ENCODE assay signal across 1 cellular context in the genomic region with DNA sequence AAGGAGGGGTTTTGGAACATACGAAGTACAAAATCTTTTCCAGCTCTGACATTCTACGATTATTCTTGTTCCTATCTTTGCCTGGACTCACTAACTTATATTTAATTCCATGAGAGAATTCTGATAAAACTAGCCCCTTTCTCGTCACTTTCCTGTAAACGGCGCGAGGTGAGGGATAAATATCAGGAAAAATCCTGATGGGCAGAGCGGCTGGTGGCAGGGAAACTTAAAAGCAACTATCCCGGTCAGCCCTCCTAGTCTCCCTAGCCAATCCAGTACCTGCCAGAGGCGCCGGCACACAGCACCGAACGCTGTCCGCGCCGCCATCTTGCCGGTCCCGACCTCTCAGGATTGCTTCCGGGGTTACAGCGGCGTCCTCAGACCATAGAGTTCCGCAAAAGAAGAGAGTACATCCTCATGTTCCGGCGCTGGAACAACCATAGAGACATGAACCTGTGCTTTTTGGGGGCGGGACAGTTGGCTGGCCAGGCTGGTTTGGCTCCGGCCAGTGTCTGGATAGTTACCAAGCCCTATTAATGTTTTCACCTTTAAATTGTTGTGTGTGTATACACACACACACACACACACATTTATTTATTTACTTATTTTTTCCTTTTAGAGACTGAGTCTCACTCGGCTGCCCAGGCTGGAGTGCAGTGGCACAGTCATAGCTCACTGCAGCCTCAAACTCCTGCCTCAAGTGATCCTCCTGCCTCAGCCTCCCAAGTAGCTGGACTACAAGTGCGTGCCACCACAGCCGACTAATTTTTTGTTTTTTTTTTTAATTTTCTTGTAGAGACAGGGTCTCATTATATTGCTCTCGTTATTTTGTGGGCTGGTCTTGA.
TF ChIP-seq lines count a peak whose summit lies in the region.

A gene (minus strand): TSS at position 339 of the 845 bp plus-strand sequence. CDS start 12 bp downstream, at position 327.

TF ChIP-seq in HepG2, 621 proteins besides CTCF, POLR2A, EP300 and RAD21 (continued from another document and continues in another):
- TF ChIP-seq, protein P1, sequence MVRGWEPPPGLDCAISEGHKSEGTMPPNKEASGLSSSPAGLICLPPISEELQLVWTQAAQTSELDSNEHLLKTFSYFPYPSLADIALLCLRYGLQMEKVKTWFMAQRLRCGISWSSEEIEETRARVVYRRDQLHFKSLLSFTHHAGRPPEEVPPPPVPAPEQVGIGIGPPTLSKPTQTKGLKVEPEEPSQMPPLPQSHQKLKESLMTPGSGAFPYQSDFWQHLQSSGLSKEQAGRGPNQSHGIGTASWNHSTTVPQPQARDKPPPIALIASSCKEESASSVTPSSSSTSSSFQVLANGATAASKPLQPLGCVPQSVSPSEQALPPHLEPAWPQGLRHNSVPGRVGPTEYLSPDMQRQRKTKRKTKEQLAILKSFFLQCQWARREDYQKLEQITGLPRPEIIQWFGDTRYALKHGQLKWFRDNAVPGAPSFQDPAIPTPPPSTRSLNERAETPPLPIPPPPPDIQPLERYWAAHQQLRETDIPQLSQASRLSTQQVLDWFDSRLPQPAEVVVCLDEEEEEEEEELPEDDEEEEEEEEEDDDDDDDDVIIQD (CRISPR knock-in tag; IDR thresholded peaks at IDR 0.05; ENCODE audit: low read depth) = peak; percentile 60; the same call in 1 of the 2 replicates
- TF ChIP-seq NFKBIZ (CRISPR knock-in tag; IDR thresholded peaks at IDR 0.05) (peak; percentile 66; the same call in 1 of the 2 replicates), ZNF230 (CRISPR knock-in tag; IDR thresholded peaks at IDR 0.05) (0 out of 2 replicates have a peak, but pooled peaks have one; percentile 65), ZBTB7A (CRISPR knock-in tag; IDR thresholded peaks at IDR 0.05) (no peak), SIX1 (CRISPR knock-in tag; IDR thresholded peaks at IDR 0.05; ENCODE audit: borderline replicate concordance) (peak; percentile 31; the same call in 1 of the 2 replicates), POLR2AphosphoS5 (IDR thresholded peaks at IDR 0.05; ENCODE audit: low read depth, low read length) (peak; percentile 91), ZNF75D (CRISPR knock-in tag; IDR thresholded peaks at IDR 0.05; ENCODE audit: borderline replicate concordance) (no peak), SMAD1 (CRISPR knock-in tag; IDR thresholded peaks at IDR 0.05; ENCODE audit: borderline replicate concordance, low read depth) (peak; percentile 71; the same call in 1 of the 2 replicates), MAFK (conservative IDR thresholded peaks at IDR 0.05 in 1 of 2, IDR thresholded peaks at IDR 0.05 in 1 of 2; ENCODE audit: low read length in 2 of 2) (no peak), GZF1 (CRISPR knock-in tag; IDR thresholded peaks at IDR 0.05) (0 out of 2 replicates have a peak, but pooled peaks have one; percentile 67), ATF7 (IDR thresholded peaks at IDR 0.05) (no peak), ATF7 (CRISPR knock-in tag; IDR thresholded peaks at IDR 0.05) (no peak), ZNF101 (CRISPR knock-in tag; IDR thresholded peaks at IDR 0.05; ENCODE audit: borderline replicate concordance, low read depth) (no peak), NPAS2 (CRISPR knock-in tag; IDR thresholded peaks at IDR 0.05; ENCODE audit: borderline replicate concordance) (no peak), ZNF20 (CRISPR knock-in tag; IDR thresholded peaks at IDR 0.05) (peak; percentile 88), ZNF543 (CRISPR knock-in tag; IDR thresholded peaks at IDR 0.05) (no peak), ZNF547 (CRISPR knock-in tag; IDR thresholded peaks at IDR 0.05) (no peak), ZFP62 (CRISPR knock-in tag; IDR thresholded peaks at IDR 0.05) (no peak), FOXK1 (CRISPR knock-in tag; IDR thresholded peaks at IDR 0.05; ENCODE audit: borderline replicate concordance, low read depth) (peak; percentile 97), AGO1 (IDR thresholded peaks at IDR 0.05; ENCODE audit: low read depth, low read length, poor library complexity, severe bottlenecking) (no peak), ZNF652 (CRISPR knock-in tag; IDR thresholded peaks at IDR 0.05; ENCODE audit: borderline replicate concordance, low read depth) (no peak; the same call in 1 of the 2 replicates), STAG1 (CRISPR knock-in tag; IDR thresholded peaks at IDR 0.05) (no peak), ZBTB7B (CRISPR knock-in tag; IDR thresholded peaks at IDR 0.05) (no peak), CEBPG (CRISPR knock-in tag; IDR thresholded peaks at IDR 0.05) (peak; percentile 49; the same call in 1 of the 2 replicates), ELF4 (CRISPR knock-in tag; IDR thresholded peaks at IDR 0.05; ENCODE audit: borderline replicate concordance) (no peak), ZNF207 (IDR thresholded peaks at IDR 0.05; ENCODE audit: borderline replicate concordance) (no peak), MYC (CRISPR knock-in tag; IDR thresholded peaks at IDR 0.05; ENCODE audit: borderline replicate concordance) (peak; percentile 78; the same call in 1 of the 2 replicates), ATRX (CRISPR knock-in tag; IDR thresholded peaks at IDR 0.05; ENCODE audit: borderline replicate concordance) (no peak)
- TF ChIP-seq, protein P2, sequence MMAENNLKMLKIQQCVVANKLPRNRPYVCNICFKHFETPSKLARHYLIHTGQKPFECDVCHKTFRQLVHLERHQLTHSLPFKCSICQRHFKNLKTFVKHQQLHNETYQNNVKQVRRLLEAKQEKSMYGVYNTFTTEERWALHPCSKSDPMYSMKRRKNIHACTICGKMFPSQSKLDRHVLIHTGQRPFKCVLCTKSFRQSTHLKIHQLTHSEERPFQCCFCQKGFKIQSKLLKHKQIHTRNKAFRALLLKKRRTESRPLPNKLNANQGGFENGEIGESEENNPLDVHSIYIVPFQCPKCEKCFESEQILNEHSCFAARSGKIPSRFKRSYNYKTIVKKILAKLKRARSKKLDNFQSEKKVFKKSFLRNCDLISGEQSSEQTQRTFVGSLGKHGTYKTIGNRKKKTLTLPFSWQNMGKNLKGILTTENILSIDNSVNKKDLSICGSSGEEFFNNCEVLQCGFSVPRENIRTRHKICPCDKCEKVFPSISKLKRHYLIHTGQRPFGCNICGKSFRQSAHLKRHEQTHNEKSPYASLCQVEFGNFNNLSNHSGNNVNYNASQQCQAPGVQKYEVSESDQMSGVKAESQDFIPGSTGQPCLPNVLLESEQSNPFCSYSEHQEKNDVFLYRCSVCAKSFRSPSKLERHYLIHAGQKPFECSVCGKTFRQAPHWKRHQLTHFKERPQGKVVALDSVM (CRISPR knock-in tag; IDR thresholded peaks at IDR 0.05) = peak; percentile 99
- TF ChIP-seq, protein P3, sequence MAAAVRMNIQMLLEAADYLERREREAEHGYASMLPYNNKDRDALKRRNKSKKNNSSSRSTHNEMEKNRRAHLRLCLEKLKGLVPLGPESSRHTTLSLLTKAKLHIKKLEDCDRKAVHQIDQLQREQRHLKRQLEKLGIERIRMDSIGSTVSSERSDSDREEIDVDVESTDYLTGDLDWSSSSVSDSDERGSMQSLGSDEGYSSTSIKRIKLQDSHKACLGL (CRISPR knock-in tag; IDR thresholded peaks at IDR 0.05) = no peak
- TF ChIP-seq, protein P4, sequence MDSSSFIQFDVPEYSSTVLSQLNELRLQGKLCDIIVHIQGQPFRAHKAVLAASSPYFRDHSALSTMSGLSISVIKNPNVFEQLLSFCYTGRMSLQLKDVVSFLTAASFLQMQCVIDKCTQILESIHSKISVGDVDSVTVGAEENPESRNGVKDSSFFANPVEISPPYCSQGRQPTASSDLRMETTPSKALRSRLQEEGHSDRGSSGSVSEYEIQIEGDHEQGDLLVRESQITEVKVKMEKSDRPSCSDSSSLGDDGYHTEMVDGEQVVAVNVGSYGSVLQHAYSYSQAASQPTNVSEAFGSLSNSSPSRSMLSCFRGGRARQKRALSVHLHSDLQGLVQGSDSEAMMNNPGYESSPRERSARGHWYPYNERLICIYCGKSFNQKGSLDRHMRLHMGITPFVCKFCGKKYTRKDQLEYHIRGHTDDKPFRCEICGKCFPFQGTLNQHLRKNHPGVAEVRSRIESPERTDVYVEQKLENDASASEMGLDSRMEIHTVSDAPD (CRISPR knock-in tag; IDR thresholded peaks at IDR 0.05) = no peak
- TF ChIP-seq, protein P5, sequence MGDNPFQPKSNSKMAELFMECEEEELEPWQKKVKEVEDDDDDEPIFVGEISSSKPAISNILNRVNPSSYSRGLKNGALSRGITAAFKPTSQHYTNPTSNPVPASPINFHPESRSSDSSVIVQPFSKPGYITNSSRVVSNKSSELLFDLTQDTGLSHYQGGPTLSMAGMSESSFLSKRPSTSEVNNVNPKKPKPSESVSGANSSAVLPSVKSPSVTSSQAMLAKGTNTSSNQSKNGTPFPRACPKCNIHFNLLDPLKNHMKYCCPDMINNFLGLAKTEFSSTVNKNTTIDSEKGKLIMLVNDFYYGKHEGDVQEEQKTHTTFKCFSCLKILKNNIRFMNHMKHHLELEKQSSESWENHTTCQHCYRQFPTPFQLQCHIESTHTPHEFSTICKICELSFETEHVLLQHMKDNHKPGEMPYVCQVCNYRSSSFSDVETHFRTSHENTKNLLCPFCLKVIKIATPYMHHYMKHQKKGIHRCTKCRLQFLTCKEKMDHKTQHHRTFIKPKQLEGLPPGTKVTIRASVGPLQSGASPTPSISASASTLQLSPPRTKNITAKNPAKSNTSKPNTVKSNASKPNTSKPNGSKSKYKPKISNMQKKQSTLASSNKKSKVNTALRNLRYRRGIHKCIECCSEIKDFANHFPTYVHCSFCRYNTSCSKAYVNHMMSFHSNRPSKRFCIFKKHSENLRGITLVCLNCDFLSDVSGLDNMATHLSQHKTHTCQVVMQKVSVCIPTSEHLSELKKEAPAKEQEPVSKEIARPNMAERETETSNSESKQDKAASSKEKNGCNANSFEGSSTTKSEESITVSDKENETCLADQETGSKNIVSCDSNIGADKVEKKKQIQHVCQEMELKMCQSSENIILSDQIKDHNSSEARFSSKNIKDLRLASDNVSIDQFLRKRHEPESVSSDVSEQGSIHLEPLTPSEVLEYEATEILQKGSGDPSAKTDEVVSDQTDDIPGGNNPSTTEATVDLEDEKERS (CRISPR knock-in tag; IDR thresholded peaks at IDR 0.05) = peak; percentile 72
- TF ChIP-seq, protein P6, sequence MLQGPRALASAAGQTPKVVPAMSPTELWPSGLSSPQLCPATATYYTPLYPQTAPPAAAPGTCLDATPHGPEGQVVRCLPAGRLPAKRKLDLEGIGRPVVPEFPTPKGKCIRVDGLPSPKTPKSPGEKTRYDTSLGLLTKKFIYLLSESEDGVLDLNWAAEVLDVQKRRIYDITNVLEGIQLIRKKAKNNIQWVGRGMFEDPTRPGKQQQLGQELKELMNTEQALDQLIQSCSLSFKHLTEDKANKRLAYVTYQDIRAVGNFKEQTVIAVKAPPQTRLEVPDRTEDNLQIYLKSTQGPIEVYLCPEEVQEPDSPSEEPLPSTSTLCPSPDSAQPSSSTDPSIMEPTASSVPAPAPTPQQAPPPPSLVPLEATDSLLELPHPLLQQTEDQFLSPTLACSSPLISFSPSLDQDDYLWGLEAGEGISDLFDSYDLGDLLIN (CRISPR knock-in tag; IDR thresholded peaks at IDR 0.05; ENCODE audit: borderline replicate concordance) = no peak
- TF ChIP-seq, protein P7, sequence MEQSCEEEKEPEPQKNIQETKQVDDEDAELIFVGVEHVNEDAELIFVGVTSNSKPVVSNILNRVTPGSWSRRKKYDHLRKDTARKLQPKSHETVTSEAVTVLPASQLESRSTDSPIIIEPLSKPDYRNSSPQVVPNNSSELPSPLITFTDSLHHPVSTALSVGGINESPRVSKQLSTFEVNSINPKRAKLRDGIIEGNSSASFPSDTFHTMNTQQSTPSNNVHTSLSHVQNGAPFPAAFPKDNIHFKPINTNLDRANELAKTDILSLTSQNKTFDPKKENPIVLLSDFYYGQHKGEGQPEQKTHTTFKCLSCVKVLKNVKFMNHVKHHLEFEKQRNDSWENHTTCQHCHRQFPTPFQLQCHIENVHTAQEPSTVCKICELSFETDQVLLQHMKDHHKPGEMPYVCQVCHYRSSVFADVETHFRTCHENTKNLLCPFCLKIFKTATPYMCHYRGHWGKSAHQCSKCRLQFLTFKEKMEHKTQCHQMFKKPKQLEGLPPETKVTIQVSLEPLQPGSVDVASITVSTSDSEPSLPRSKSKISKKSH (CRISPR knock-in tag; IDR thresholded peaks at IDR 0.05; ENCODE audit: borderline replicate concordance) = peak; percentile 55; the same call in 1 of the 2 replicates
- TF ChIP-seq, protein P8, sequence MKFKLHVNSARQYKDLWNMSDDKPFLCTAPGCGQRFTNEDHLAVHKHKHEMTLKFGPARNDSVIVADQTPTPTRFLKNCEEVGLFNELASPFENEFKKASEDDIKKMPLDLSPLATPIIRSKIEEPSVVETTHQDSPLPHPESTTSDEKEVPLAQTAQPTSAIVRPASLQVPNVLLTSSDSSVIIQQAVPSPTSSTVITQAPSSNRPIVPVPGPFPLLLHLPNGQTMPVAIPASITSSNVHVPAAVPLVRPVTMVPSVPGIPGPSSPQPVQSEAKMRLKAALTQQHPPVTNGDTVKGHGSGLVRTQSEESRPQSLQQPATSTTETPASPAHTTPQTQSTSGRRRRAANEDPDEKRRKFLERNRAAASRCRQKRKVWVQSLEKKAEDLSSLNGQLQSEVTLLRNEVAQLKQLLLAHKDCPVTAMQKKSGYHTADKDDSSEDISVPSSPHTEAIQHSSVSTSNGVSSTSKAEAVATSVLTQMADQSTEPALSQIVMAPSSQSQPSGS (CRISPR knock-in tag; IDR thresholded peaks at IDR 0.05) = peak; percentile 89
- TF ChIP-seq, protein P9, sequence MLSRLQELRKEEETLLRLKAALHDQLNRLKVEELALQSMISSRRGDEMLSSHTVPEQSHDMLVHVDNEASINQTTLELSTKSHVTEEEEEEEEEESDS (CRISPR knock-in tag; IDR thresholded peaks at IDR 0.05; ENCODE audit: borderline replicate concordance) = no peak
- TF ChIP-seq, protein P10, sequence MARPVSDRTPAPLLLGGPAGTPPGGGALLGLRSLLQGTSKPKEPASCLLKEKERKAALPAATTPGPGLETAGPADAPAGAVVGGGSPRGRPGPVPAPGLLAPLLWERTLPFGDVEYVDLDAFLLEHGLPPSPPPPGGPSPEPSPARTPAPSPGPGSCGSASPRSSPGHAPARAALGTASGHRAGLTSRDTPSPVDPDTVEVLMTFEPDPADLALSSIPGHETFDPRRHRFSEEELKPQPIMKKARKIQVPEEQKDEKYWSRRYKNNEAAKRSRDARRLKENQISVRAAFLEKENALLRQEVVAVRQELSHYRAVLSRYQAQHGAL (CRISPR knock-in tag; IDR thresholded peaks at IDR 0.05; ENCODE audit: not compliant biosample characterization) = peak; percentile 16
- TF ChIP-seq, protein P11, sequence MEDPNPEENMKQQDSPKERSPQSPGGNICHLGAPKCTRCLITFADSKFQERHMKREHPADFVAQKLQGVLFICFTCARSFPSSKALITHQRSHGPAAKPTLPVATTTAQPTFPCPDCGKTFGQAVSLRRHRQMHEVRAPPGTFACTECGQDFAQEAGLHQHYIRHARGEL (CRISPR knock-in tag; IDR thresholded peaks at IDR 0.05) = 0 out of 2 replicates have a peak, but pooled peaks have one; percentile 36
